11 cellular contexts compared by ENCODE assay signal in genomic region chrX:153667281-153667831, GRCh38. TPM values are rescaled to one million over a fixed set of nuclear protein-coding genes. Genes with fewer than 3 reads are reported as not detected.
A peak's percentile ranks its signal among the peaks of the same experiment; 100 is the strongest.
DNase-seq lines count a peak whose midpoint lies in the region; ATAC-seq and TF ChIP-seq lines count a peak whose summit lies in the region.
"Had no signal": no experiment of that assay in that cellular context is flagged by ENCODE, and none has a peak within 500 bp of the region (broad histone marks: within the 10 kb centered on the region; RNA-seq: fewer than 3 reads in every experiment).

No MANE protein-coding gene starts in this region.

- no peak overlapping the region for H3K27ac Mint-ChIP-seq in MCF 10A (ENCODE audit: low read depth, unreplicated experiment)
- H3K27ac Mint-ChIP-seq in T-helper 17 cell = peak overlapping the region; percentile 43

- no peak for DNase-seq in MCF 10A (ENCODE audit: unreplicated experiment)
- no peak for DNase-seq in breast epithelium (ENCODE audit: low spot score in 2 of 2)
- no peak for DNase-seq in T-helper 17 cell
- DNase-seq in thoracic aorta (ENCODE audit: low spot score) = no peak
- DNase-seq in NCI-H2107 treated with DMSO at 0.1 percent for 48 hours (lab: John Stamatoyannopoulos, UW; ENCODE audit: unreplicated experiment) = no peak
- DNase-seq in omental fat pad (ENCODE audit: low spot score) = no peak

- H3K27me3 Mint-ChIP-seq in MCF 10A (ENCODE audit: insufficient read depth, unreplicated experiment) (no peaks in the 10 kb centered on the region), T-helper 17 cell (peaks cover 17% of the 10 kb centered on the region)

- no peaks in the 10 kb centered on the region for H3K36me3 ChIP-seq in breast epithelium
- no peaks in the 10 kb centered on the region for H3K36me3 ChIP-seq in thoracic aorta
- H3K36me3 ChIP-seq: Peyer's patch had no signal

- intact Hi-C loops in MCF 10A (cut with micrococcal nuclease) (loop anchor here (5.0 kb wide), 2 partner anchors 110 to 130 kb away; no protein-coding TSS in a partner anchor), breast epithelium (cut with DNase I; ENCODE audit: low total_unique reads) (no loop called here)

- H3K9me3 ChIP-seq in breast epithelium = peaks cover 0 to 13% of the 10 kb centered on the region in 2 donors
- H3K9me3 ChIP-seq in T-helper 17 cell (ENCODE audit: control insufficient read depth, low read length, poor library complexity, severe bottlenecking) = no peaks in the 10 kb centered on the region
- no peaks in the 10 kb centered on the region for H3K9me3 ChIP-seq in thoracic aorta
- H3K9me3 ChIP-seq: Peyer's patch had no signal

- peak overlapping the region in 1 of 3 donors; percentile 41 for H3K4me3 ChIP-seq in breast epithelium
- peak overlapping the region; percentile 8 for H3K4me3 ChIP-seq in iPS-11a (ENCODE audit: low read depth, low read length)
- H3K4me3 ChIP-seq in thoracic aorta = peak overlapping the region; percentile 35

- H3K4me3 Mint-ChIP-seq in MCF 10A (ENCODE audit: unreplicated experiment) = peak overlapping the region; percentile 68
- H3K4me3 Mint-ChIP-seq in T-helper 17 cell = peak overlapping the region; percentile 86

- H3K9me3 Mint-ChIP-seq in MCF 10A (ENCODE audit: unreplicated experiment) = no peaks in the 10 kb centered on the region

- H3K4me1 Mint-ChIP-seq in MCF 10A (ENCODE audit: insufficient read depth, unreplicated experiment) (no peaks in the 10 kb centered on the region), T-helper 17 cell (peaks cover 11% of the 10 kb centered on the region)

- CTCF ChIA-PET in MCF 10A (lab: Yijun Ruan, JAX) = interaction anchor here (0.6 to 4.0 kb wide), 30 partner anchors 9 to 749 kb away, joined by 3 to 45 read pairs (median 4); partner anchors contain the start of gene DUSP9

- ATAC-seq in T-helper 17 cell (peak; percentile 35), thoracic aorta (ENCODE audit: insufficient number of reproducible peaks, low FRiP score, low read depth) (no peak), HG03095 (IDR thresholded peaks at IDR 0.05; ENCODE audit: unreplicated experiment) (no peak), omental fat pad (ENCODE audit: low FRiP score) (no peak)

- TF ChIP-seq POLR2A in breast epithelium (IDR thresholded peaks at IDR 0.05) = no peak

- BruUV-seq in MCF 10A (replicated peaks; lab: Mats Ljungman, UMichigan) = no TSS peak

- H3K36me3 Mint-ChIP-seq in MCF 10A (ENCODE audit: insufficient read depth, unreplicated experiment) (no peaks in the 10 kb centered on the region), T-helper 17 cell (ENCODE audit: low read depth) (no peaks in the 10 kb centered on the region)

- H3K27me3 ChIP-seq in breast epithelium (peaks cover 0 to 62% of the 10 kb centered on the region in 2 donors), thoracic aorta (replicated peaks; ENCODE audit: insufficient read depth) (no peaks in the 10 kb centered on the region)
- H3K27me3 ChIP-seq: Peyer's patch had no signal

- H3K27ac ChIP-seq in breast epithelium (no peak overlapping the region), thoracic aorta (no peak overlapping the region)
- H3K27ac ChIP-seq: Peyer's patch had no signal

- TF ChIP-seq CTCF in MCF 10A (IDR thresholded peaks at IDR 0.05; ENCODE audit: unreplicated experiment) (no peak), breast epithelium (IDR thresholded peaks at IDR 0.05) (no peak), thoracic aorta (IDR thresholded peaks at IDR 0.05) (no peak), omental fat pad (IDR thresholded peaks at IDR 0.05) (no peak)

- POLR2A ChIA-PET in MCF 10A (lab: Yijun Ruan, JAX) = interaction anchor here (0.6 to 1.2 kb wide), 3 partner anchors 14 to 205 kb away, joined by 3 read pairs; no protein-coding TSS in a partner anchor

- H3K4me1 ChIP-seq in breast epithelium (no peaks in the 10 kb centered on the region), thoracic aorta (ENCODE audit: control insufficient read depth in 1 of 2, low read depth in 2 of 2) (no peaks in the 10 kb centered on the region)
- H3K4me1 ChIP-seq: Peyer's patch had no signal

RNA-seq across cellular contexts. Expression of gene PNCK, which starts 6.3 kb away (rescaled TPM):
- not detected in 2 replicates for total RNA-seq in MCF 10A (2022)
- total RNA-seq in breast epithelium = 1 to 10 TPM in 1 of 3 donors, under 1 TPM in 2; 0.48 to 1.3 (median 0.73) TPM
- under 1 TPM in 1 of 2 donors, not detected in 1; 0.72 TPM for total RNA-seq in T-helper 17 cell
- total RNA-seq in thoracic aorta = 1 to 10 TPM; 1.2 to 3.2 TPM
- total RNA-seq in omental fat pad = under 1 TPM in 2 of 4 donors, not detected in 2; 0.46 to 0.60 TPM
- total RNA-seq: glomerular endothelial cell had no signal

RNA-seq across cellular contexts. Expression of gene DUSP9, which starts 20.4 kb away (rescaled TPM):
- total RNA-seq in MCF 10A (2022) (not detected in 2 replicates), breast epithelium (under 1 TPM in 2 of 3 donors, not detected in 1; 0.33 to 0.73 TPM), T-helper 17 cell (not detected), thoracic aorta (not detected), omental fat pad (1 to 10 TPM in 1 of 4 donors, under 1 TPM in 1, not detected in 2; 0.48 to 2.3 TPM)
- total RNA-seq: cardiac septum, Peyer's patch had no signal

RNA-seq across cellular contexts. Expression of gene SLC6A8, which starts 20.4 kb away (rescaled TPM):
- 59.9 and 66.6 TPM in 2 replicates for total RNA-seq in MCF 10A (2022)
- total RNA-seq in breast epithelium = 10 to 100 TPM in 2 of 3 donors, 1 to 10 TPM in 1; 7.6 to 40.8 (median 18.4) TPM
- total RNA-seq in T-helper 17 cell = 1 to 10 TPM; 3.4 to 4.4 TPM
- 10 to 100 TPM; 16.8 to 16.9 TPM for total RNA-seq in thoracic aorta
- total RNA-seq in omental fat pad = 10 to 100 TPM; 13.5 to 32.4 (median 26.3) TPM

RNA-seq across cellular contexts. Expression of gene BCAP31, which starts 56.8 kb away (rescaled TPM):
- total RNA-seq in MCF 10A (2022) (197 and 203 TPM in 2 replicates), breast epithelium (100 to 1,000 TPM; 120 to 245 (median 129) TPM), T-helper 17 cell (100 to 1,000 TPM; 101 TPM), thoracic aorta (100 to 1,000 TPM in 1 of 2 donors, 10 to 100 TPM in 1; 82.7 to 104 TPM), omental fat pad (100 to 1,000 TPM; 119 to 421 (median 240) TPM)

RNA-seq across cellular contexts. Expression of gene ABCD1, which starts 57.3 kb away (rescaled TPM):
- 3.5 and 4.1 TPM in 2 replicates for total RNA-seq in MCF 10A (2022)
- 10 to 100 TPM; 10.2 to 27.8 (median 10.5) TPM for total RNA-seq in breast epithelium
- total RNA-seq in T-helper 17 cell = 10 to 100 TPM; 14.7 to 17.7 TPM
- total RNA-seq in thoracic aorta = 10 to 100 TPM; 24.3 to 40.6 TPM
- total RNA-seq in omental fat pad = 10 to 100 TPM; 17.5 to 38.9 (median 23.4) TPM
